1 cellular context compared by ENCODE assay signal in the genomic region with DNA sequence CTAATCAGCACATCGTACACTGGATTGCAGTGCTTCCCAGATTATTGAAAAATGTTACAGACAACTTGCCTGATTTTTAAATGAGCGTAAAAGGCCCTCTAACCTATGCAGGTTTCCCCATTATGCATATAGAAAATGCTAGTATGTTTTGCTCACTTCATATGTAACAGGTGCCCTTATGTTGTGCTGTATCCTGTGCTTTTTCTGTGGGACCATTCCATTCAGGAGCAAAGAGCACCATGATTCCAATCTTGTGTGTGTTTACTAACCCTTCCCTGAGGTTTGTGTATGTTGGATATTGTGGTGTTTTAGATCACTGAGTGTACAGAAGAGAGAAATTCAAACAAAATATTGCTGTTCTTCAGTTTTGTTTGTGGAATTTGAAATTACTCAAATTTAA.
TF ChIP-seq lines count a peak whose summit lies in the region.

No MANE protein-coding gene starts in this region.

TF ChIP-seq in GM12878, 131 proteins besides CTCF, POLR2A, EP300 and RAD21:
- TF ChIP-seq SMAD1 (IDR thresholded peaks at IDR 0.05; ENCODE audit: low read depth, partially characterized antibody), result no peak
- no peak for TF ChIP-seq MXI1 (IDR thresholded peaks at IDR 0.05; ENCODE audit: low read depth, low read length)
- TF ChIP-seq CHD4 (IDR thresholded peaks at IDR 0.05), result no peak
- no peak for TF ChIP-seq TCF7 (IDR thresholded peaks at IDR 0.05; ENCODE audit: borderline replicate concordance)
- TF ChIP-seq, protein P1, sequence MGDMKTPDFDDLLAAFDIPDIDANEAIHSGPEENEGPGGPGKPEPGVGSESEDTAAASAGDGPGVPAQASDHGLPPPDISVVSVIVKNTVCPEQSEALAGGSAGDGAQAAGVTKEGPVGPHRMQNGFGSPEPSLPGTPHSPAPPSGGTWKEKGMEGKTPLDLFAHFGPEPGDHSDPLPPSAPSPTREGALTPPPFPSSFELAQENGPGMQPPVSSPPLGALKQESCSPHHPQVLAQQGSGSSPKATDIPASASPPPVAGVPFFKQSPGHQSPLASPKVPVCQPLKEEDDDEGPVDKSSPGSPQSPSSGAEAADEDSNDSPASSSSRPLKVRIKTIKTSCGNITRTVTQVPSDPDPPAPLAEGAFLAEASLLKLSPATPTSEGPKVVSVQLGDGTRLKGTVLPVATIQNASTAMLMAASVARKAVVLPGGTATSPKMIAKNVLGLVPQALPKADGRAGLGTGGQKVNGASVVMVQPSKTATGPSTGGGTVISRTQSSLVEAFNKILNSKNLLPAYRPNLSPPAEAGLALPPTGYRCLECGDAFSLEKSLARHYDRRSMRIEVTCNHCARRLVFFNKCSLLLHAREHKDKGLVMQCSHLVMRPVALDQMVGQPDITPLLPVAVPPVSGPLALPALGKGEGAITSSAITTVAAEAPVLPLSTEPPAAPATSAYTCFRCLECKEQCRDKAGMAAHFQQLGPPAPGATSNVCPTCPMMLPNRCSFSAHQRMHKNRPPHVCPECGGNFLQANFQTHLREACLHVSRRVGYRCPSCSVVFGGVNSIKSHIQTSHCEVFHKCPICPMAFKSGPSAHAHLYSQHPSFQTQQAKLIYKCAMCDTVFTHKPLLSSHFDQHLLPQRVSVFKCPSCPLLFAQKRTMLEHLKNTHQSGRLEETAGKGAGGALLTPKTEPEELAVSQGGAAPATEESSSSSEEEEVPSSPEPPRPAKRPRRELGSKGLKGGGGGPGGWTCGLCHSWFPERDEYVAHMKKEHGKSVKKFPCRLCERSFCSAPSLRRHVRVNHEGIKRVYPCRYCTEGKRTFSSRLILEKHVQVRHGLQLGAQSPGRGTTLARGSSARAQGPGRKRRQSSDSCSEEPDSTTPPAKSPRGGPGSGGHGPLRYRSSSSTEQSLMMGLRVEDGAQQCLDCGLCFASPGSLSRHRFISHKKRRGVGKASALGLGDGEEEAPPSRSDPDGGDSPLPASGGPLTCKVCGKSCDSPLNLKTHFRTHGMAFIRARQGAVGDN (IDR thresholded peaks at IDR 0.05), result no peak
- TF ChIP-seq MYC (IDR thresholded peaks at IDR 0.05; ENCODE audit: insufficient read depth, insufficient read length, insufficient replicate concordance, low read length, severe bottlenecking), result no peak
- TF ChIP-seq RBBP5 (conservative IDR thresholded peaks at IDR 0.05), result no peak
- no peak for TF ChIP-seq CBX5 (IDR thresholded peaks at IDR 0.05; ENCODE audit: low read depth)
- TF ChIP-seq, protein P2, sequence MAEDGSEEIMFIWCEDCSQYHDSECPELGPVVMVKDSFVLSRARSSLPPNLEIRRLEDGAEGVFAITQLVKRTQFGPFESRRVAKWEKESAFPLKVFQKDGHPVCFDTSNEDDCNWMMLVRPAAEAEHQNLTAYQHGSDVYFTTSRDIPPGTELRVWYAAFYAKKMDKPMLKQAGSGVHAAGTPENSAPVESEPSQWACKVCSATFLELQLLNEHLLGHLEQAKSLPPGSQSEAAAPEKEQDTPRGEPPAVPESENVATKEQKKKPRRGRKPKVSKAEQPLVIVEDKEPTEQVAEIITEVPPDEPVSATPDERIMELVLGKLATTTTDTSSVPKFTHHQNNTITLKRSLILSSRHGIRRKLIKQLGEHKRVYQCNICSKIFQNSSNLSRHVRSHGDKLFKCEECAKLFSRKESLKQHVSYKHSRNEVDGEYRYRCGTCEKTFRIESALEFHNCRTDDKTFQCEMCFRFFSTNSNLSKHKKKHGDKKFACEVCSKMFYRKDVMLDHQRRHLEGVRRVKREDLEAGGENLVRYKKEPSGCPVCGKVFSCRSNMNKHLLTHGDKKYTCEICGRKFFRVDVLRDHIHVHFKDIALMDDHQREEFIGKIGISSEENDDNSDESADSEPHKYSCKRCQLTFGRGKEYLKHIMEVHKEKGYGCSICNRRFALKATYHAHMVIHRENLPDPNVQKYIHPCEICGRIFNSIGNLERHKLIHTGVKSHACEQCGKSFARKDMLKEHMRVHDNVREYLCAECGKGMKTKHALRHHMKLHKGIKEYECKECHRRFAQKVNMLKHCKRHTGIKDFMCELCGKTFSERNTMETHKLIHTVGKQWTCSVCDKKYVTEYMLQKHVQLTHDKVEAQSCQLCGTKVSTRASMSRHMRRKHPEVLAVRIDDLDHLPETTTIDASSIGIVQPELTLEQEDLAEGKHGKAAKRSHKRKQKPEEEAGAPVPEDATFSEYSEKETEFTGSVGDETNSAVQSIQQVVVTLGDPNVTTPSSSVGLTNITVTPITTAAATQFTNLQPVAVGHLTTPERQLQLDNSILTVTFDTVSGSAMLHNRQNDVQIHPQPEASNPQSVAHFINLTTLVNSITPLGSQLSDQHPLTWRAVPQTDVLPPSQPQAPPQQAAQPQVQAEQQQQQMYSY (CRISPR knock-in tag; IDR thresholded peaks at IDR 0.05), result no peak
- TF ChIP-seq BACH1 (IDR thresholded peaks at IDR 0.05; ENCODE audit: borderline replicate concordance), result no peak
- TF ChIP-seq, protein P3, sequence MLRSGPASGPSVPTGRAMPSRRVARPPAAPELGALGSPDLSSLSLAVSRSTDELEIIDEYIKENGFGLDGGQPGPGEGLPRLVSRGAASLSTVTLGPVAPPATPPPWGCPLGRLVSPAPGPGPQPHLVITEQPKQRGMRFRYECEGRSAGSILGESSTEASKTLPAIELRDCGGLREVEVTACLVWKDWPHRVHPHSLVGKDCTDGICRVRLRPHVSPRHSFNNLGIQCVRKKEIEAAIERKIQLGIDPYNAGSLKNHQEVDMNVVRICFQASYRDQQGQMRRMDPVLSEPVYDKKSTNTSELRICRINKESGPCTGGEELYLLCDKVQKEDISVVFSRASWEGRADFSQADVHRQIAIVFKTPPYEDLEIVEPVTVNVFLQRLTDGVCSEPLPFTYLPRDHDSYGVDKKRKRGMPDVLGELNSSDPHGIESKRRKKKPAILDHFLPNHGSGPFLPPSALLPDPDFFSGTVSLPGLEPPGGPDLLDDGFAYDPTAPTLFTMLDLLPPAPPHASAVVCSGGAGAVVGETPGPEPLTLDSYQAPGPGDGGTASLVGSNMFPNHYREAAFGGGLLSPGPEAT (IDR thresholded peaks at IDR 0.05; ENCODE audit: low read depth), result no peak
- TF ChIP-seq HDAC6 (IDR thresholded peaks at IDR 0.05; ENCODE audit: unreplicated experiment), result no peak
- no peak for TF ChIP-seq CHD1 (IDR thresholded peaks at IDR 0.05; ENCODE audit: low read depth, low read length)
